ENCODE assay signal across 9 cellular contexts in the genomic region with DNA sequence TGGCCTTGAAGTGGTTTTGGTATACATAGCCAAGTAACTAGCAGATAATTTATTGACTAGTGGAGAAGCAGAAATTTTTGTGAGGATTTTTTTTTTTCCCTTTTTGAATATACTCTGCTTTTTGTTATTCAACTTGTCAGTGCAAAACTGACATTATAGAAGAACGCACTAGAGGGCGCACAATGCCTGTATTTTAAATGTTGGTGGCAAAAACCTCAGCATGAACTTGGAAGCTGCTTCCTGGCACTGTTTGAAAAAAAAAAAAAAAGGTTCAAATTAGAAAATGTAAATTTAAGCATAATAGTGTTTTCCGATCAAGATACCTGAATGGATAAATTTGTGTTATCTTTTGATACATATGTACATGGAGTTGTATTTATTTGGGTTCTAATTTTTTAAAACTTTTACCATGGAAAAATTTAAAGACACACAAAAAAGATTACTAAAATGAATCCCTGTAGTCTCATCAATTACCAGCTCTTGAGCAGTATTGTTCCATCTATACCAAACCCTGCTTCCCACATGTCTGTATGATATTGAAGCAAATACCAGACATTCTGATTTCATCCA. TPM values are rescaled to one million over a fixed set of nuclear protein-coding genes. Genes with fewer than 3 reads are reported as not detected.
DNase-seq lines count a peak whose midpoint lies in the region; ATAC-seq and TF ChIP-seq lines count a peak whose summit lies in the region.
"Had no signal": no experiment of that assay in that cellular context is flagged by ENCODE, and none has a peak within 500 bp of the region (broad histone marks: within the 10 kb centered on the region; RNA-seq: fewer than 3 reads in every experiment).

No MANE protein-coding gene starts in this region.

- 1 to 9% (median 5%) methylated on average over 3 of the region's 3 CpGs for WGBS in heart left ventricle, 4 donors

- no peaks in the 10 kb centered on the region for H3K36me3 ChIP-seq in heart left ventricle
- H3K36me3 ChIP-seq: neutrophil had no signal

- peak; percentile 50 to 86 (median 71) for TF ChIP-seq CTCF in heart left ventricle (IDR thresholded peaks at IDR 0.05)

- DNase-seq in NCI-H1417 (lab: John Stamatoyannopoulos, UW) (peak; percentile 24 to 76 (median 49)), NCI-H1417 treated with DMSO at 0.1 percent for 48 hours (lab: John Stamatoyannopoulos, UW) (no peak), KG1 (lab: John Stamatoyannopoulos, UW) (peak; percentile 32), SK-MEL-5 (ENCODE audit: low read depth, low spot score) (peak; percentile 84), heart left ventricle (peak in 3 of 5 donors; percentile 39 to 54 (median 41)), retina (peak; percentile 61)
- DNase-seq in activated naive CD8-positive, alpha-beta T cell treated with anti-CD3 and anti-CD28 coated beads, Interleukin-2, amount 50 U/mL, for 16 hours (ENCODE audit: low read depth, low spot score): peak; percentile 7

- H3K27me3 ChIP-seq in heart left ventricle: no peaks in the 10 kb centered on the region
- H3K27me3 ChIP-seq: neutrophil had no signal

- in situ Hi-C loops in SK-MEL-5 (cut with HindIII; ENCODE audit: low pct_unique_long_range_greater_than_20kb, low sequenced_read_pairs): no loop called here

- TF ChIP-seq POLR2A in heart left ventricle (IDR thresholded peaks at IDR 0.05): no peak

- H3K4me3 ChIP-seq in heart left ventricle: no peak overlapping the region

- peaks cover 0 to 5% (median 0%) of the 10 kb centered on the region in 12 donors for H3K4me1 ChIP-seq in heart left ventricle

- intact Hi-C loops in heart left ventricle (cut with DNase I): loop anchor here (1.0 to 10.0 kb wide), 10 partner anchors 96 to 546 kb away; partner anchors contain the start of gene LRIG1 (in 4 of the 10)

- no peaks in the 10 kb centered on the region for H3K9me3 ChIP-seq in heart left ventricle
- H3K9me3 ChIP-seq: neutrophil had no signal

- H3K27ac ChIP-seq in heart left ventricle: no peak overlapping the region
- H3K27ac ChIP-seq: neutrophil had no signal

- ATAC-seq in heart left ventricle: peak in 2 of 4 donors; percentile 42 to 64
- no peak for ATAC-seq in HG02571 (IDR thresholded peaks at IDR 0.05; ENCODE audit: unreplicated experiment)

RNA-seq across cellular contexts. Expression of gene SLC25A26, which starts 56.0 kb away (rescaled TPM):
- 26.5 and 32.7 TPM in 2 replicates for total RNA-seq in SK-MEL-5 (2014; rRNA removed; shearing (Covaris generic))
- polyA plus RNA-seq in SK-MEL-5 (2015; cell fraction: cytosol; rRNA removed): 21.5 and 22.0 TPM in 2 replicates
- 17.2 and 18.7 TPM in 2 replicates for polyA plus RNA-seq in SK-MEL-5 (2015; cell fraction: nucleus; rRNA removed)
- 10 to 100 TPM; 20.0 to 42.2 (median 25.4) TPM for total RNA-seq in heart left ventricle
- polyA plus RNA-seq in heart left ventricle: 10 to 100 TPM; 22.5 to 26.3 TPM
